ENCODE assay signal across 33 cellular contexts in the genomic region with DNA sequence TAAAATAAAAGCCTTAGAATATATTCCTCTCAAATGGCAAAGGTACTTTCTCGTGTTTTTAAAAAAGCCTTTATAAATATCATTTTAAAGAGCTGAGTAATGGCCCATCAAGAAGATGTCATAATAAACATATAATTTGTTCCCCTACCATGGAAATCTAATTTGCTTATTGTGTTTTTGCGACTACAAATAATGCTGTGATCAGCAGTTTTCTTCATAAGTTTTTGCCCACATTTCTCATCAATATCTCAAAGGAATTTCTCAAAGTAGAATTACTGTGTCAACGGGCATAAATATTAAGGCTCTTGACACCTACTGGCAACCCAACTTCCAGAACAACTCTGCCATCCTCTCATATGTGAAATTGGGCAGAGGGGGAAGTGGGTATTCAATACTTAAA.
"Had no signal": no experiment of that assay in that cellular context is flagged by ENCODE, and none has a peak within 500 bp of the region (broad histone marks: within the 10 kb centered on the region; RNA-seq: fewer than 3 reads in every experiment).

No MANE protein-coding gene starts in this region.

- ATAC-seq: activated CD8-positive, alpha-beta T cell treated with anti-CD3 and anti-CD28 coated beads for 36 hours; activated naive CD4-positive, alpha-beta T cell treated with anti-CD3 and anti-CD28 coated beads, Interleukin-2, amount 50 U/mL, for 72 hours; activated T-cell treated with anti-CD3 and anti-CD28 coated beads, Interleukin-2, amount 50 U/mL, for 4 hours; activated T-cell treated with anti-CD3 and anti-CD28 coated beads, Interleukin-2, amount 50 U/mL, for 72 hours; activated T-helper 17 cell treated with anti-CD3 and anti-CD28 coated beads, Interleukin-2, amount 50 U/mL, for 72 hours; body of pancreas had no signal

- H3K4me1 ChIP-seq: adrenal gland, body of pancreas, breast epithelium had no signal

- H3K4me3 ChIP-seq: adrenal gland, body of pancreas, breast epithelium had no signal

- DNase-seq: activated B cell treated with CpG ODN at 0.5 μM for 24 hours; activated CD4-positive, alpha-beta memory T cell treated with anti-CD3 and anti-CD28 coated beads for 36 hours; activated CD4-positive, alpha-beta T cell treated with anti-CD3 and anti-CD28 coated beads for 4 hours; activated CD4-positive, alpha-beta T cell treated with anti-CD3 and anti-CD28 coated beads, Interleukin-2, amount 10 ng/mL, durations not matched to agents 24 days and 14 days; activated CD4-positive, alpha-beta T cell treated with anti-CD3 and anti-CD28 coated beads, Interleukin-2, amount 50 U/mL, for 1 hour; activated CD4-positive, alpha-beta T cell treated with anti-CD3 and anti-CD28 coated beads, Interleukin-2, amount 50 U/mL, for 4 hours; activated CD4-positive, CD25-positive, alpha-beta regulatory T cell treated with anti-CD3 and anti-CD28 coated beads, Interleukin-2, amount 50 U/mL, for 72 hours; activated CD8-positive, alpha-beta memory T cell treated with anti-CD3 and anti-CD28 coated beads, Interleukin-2, amount 50 U/mL, for 4 hours; activated CD8-positive, alpha-beta T cell treated with anti-CD3 and anti-CD28 coated beads for 36 hours; activated effector memory CD4-positive, alpha-beta T cell treated with anti-CD3 and anti-CD28 coated beads, Interleukin-2, amount 50 U/mL, for 16 hours; activated gamma-delta T cell treated with Interleukin-2 at 50 U/mL for 16 hours; activated naive CD4-positive, alpha-beta T cell; activated naive CD4-positive, alpha-beta T cell treated with anti-CD3 and anti-CD28 coated beads for 36 hours; activated naive CD4-positive, alpha-beta T cell treated with anti-CD3 and anti-CD28 coated beads, Interleukin-2, amount 50 U/mL, for 16 hours; activated naive CD8-positive, alpha-beta T cell treated with anti-CD3 and anti-CD28 coated beads for 36 hours; activated T-cell treated with anti-CD3 and anti-CD28 coated beads for 4 hours; activated T-cell treated with anti-CD3 and anti-CD28 coated beads, Interleukin-2, amount 50 U/mL, for 1 hour; activated T-cell treated with anti-CD3 and anti-CD28 coated beads, Interleukin-2, amount 50 U/mL, for 4 hours; activated T-cell treated with anti-CD3 and anti-CD28 coated beads, Interleukin-2, amount 50 U/mL, for 72 hours; adrenal gland; amniotic stem cell; aorta; body of pancreas; brain microvascular endothelial cell; central memory CD4-positive, alpha-beta T cell; T-helper 2 cell; T-helper 9 cell had no signal

- H3K27ac ChIP-seq: adrenal gland, body of pancreas, brain microvascular endothelial cell, breast epithelium, VCaP had no signal

- H3K9me3 ChIP-seq: adrenal gland, body of pancreas, breast epithelium had no signal

- H3K36me3 ChIP-seq: breast epithelium had no signal

- FAIRE-seq: astrocyte, TTC549 had no signal

- H3K27me3 ChIP-seq: adrenal gland, body of pancreas, brain microvascular endothelial cell, breast epithelium had no signal
